Comparison of ENCODE assay signal across 11 cellular contexts in genomic region chr12:9948606-9949286, GRCh38. TPM values are rescaled to one million over a fixed set of nuclear protein-coding genes. Genes with fewer than 3 reads are reported as not detected.
A peak's percentile ranks its signal among the peaks of the same experiment; 100 is the strongest.
DNase-seq lines count a peak whose midpoint lies in the region; ATAC-seq and TF ChIP-seq lines count a peak whose summit lies in the region.
"Had no signal": no experiment of that assay in that cellular context is flagged by ENCODE, and none has a peak within 500 bp of the region (broad histone marks: within the 10 kb centered on the region; RNA-seq: fewer than 3 reads in every experiment).

No MANE protein-coding gene starts in this region.

- H3K4me3 ChIP-seq in hepatocyte, result no peak overlapping the region
- H3K4me3 ChIP-seq: BLaER1, thoracic aorta had no signal

- no peaks in the 10 kb centered on the region for H3K27me3 Mint-ChIP-seq in activated naive CD4-positive, alpha-beta T cell treated with anti-CD3 and anti-CD28 coated beads, Interleukin-2, amount 50 U/mL, for 24 hours
- no peaks in the 10 kb centered on the region for H3K27me3 Mint-ChIP-seq in stimulated activated naive CD8-positive, alpha-beta T cell treated with anti-CD3 and anti-CD28 coated beads, Interleukin-15, amount 100 ng/mL, for 72 hours

- no peak for DNase-seq in activated naive CD4-positive, alpha-beta T cell treated with Interleukin-2 at 50 U/mL for 16 hours
- DNase-seq in NOMO-1 treated with dmso at 0.1 percent for 144 hours (lab: John Stamatoyannopoulos, UW; ENCODE audit: unreplicated experiment) (peak; percentile 86), hepatocyte (ENCODE audit: low spot score) (no peak), C1 segment of cervical spinal cord (lab: John Stamatoyannopoulos, UW) (no peak), AG08396 (ENCODE audit: low spot score) (no peak)
- no peak for DNase-seq in stimulated activated naive CD8-positive, alpha-beta T cell treated with anti-CD3 and anti-CD28 coated beads, Interleukin-15, amount 100 ng/mL, for 72 hours

- no peaks in the 10 kb centered on the region for H3K9me3 Mint-ChIP-seq in activated naive CD4-positive, alpha-beta T cell treated with anti-CD3 and anti-CD28 coated beads, Interleukin-2, amount 50 U/mL, for 24 hours
- no peaks in the 10 kb centered on the region for H3K9me3 Mint-ChIP-seq in stimulated activated naive CD8-positive, alpha-beta T cell treated with anti-CD3 and anti-CD28 coated beads, Interleukin-15, amount 100 ng/mL, for 72 hours

- H3K9me3 ChIP-seq in hepatocyte (ENCODE audit: low read depth), result no peaks in the 10 kb centered on the region
- H3K9me3 ChIP-seq: BLaER1, thoracic aorta had no signal

- no peak overlapping the region for H3K27ac ChIP-seq in hepatocyte
- H3K27ac ChIP-seq: BLaER1, KMS-11, thoracic aorta had no signal

- H3K27me3 ChIP-seq in hepatocyte, result no peaks in the 10 kb centered on the region
- H3K27me3 ChIP-seq: BLaER1 had no signal

- no peak overlapping the region for H3K4me2 ChIP-seq in hepatocyte
- H3K4me2 ChIP-seq: BLaER1, KMS-11 had no signal

- no peaks in the 10 kb centered on the region for H3K36me3 Mint-ChIP-seq in activated naive CD4-positive, alpha-beta T cell treated with anti-CD3 and anti-CD28 coated beads, Interleukin-2, amount 50 U/mL, for 24 hours

- TF ChIP-seq CTCF in hepatocyte (IDR thresholded peaks at IDR 0.05; ENCODE audit: poor library complexity), result no peak

- WGBS in hepatocyte (ENCODE audit: low lambda C conversion rate, missing lambda C conversion rate), result 85% methylated on average over 3 of the region's 3 CpGs

- H3K4me1 ChIP-seq in hepatocyte (ENCODE audit: insufficient read depth), result no peaks in the 10 kb centered on the region

- ATAC-seq in HG02885 (IDR thresholded peaks at IDR 0.05; ENCODE audit: poor library complexity, unreplicated experiment), result peak; percentile 98
- peak; percentile 95 for ATAC-seq in stimulated activated naive CD8-positive, alpha-beta T cell treated with anti-CD3 and anti-CD28 coated beads, Interleukin-15, amount 100 ng/mL, for 72 hours

- H3K4me1 Mint-ChIP-seq in activated naive CD4-positive, alpha-beta T cell treated with anti-CD3 and anti-CD28 coated beads, Interleukin-2, amount 50 U/mL, for 24 hours, result peaks cover 49% of the 10 kb centered on the region
- H3K4me1 Mint-ChIP-seq in stimulated activated naive CD8-positive, alpha-beta T cell treated with anti-CD3 and anti-CD28 coated beads, Interleukin-15, amount 100 ng/mL, for 72 hours, result peaks cover 55% of the 10 kb centered on the region

- H3K27ac Mint-ChIP-seq in activated naive CD4-positive, alpha-beta T cell treated with anti-CD3 and anti-CD28 coated beads, Interleukin-2, amount 50 U/mL, for 24 hours, result peak overlapping the region; percentile 32
- H3K27ac Mint-ChIP-seq in stimulated activated naive CD8-positive, alpha-beta T cell treated with anti-CD3 and anti-CD28 coated beads, Interleukin-15, amount 100 ng/mL, for 72 hours, result no peak overlapping the region

- H3K36me3 ChIP-seq in hepatocyte (replicated peaks; ENCODE audit: insufficient read depth, low read depth), result no peaks in the 10 kb centered on the region
- H3K36me3 ChIP-seq: BLaER1, thoracic aorta had no signal

- no peaks in the 10 kb centered on the region for H3K9me2 ChIP-seq in hepatocyte (replicated peaks; ENCODE audit: insufficient read depth)

- H3K79me2 ChIP-seq in hepatocyte, result no peaks in the 10 kb centered on the region

- H3K4me3 Mint-ChIP-seq in activated naive CD4-positive, alpha-beta T cell treated with anti-CD3 and anti-CD28 coated beads, Interleukin-2, amount 50 U/mL, for 24 hours, result no peak overlapping the region
- H3K4me3 Mint-ChIP-seq in stimulated activated naive CD8-positive, alpha-beta T cell treated with anti-CD3 and anti-CD28 coated beads, Interleukin-15, amount 100 ng/mL, for 72 hours, result peak overlapping the region; percentile 8 to 45

- H4K20me1 ChIP-seq in hepatocyte (ENCODE audit: insufficient read depth, poor library complexity, severe bottlenecking), result no peaks in the 10 kb centered on the region
- H4K20me1 ChIP-seq: BLaER1 had no signal

- H2AFZ ChIP-seq in hepatocyte, result no peak overlapping the region

RNA-seq across cellular contexts. Expression of gene CLEC2A, which starts 16.6 kb away (rescaled TPM):
- total RNA-seq in hepatocyte, result 0.28 TPM in 1 of 2 replicates, not detected in the other
- 2.1 TPM in 1 of 2 replicates, not detected in the other for polyA plus RNA-seq in hepatocyte
- total RNA-seq: thoracic aorta had no signal

RNA-seq across cellular contexts. Expression of gene CLEC12A, which starts 22.5 kb away (rescaled TPM):
- total RNA-seq in hepatocyte, result 0.08 and 1.2 TPM in 2 replicates
- 0.54 and 0.73 TPM in 2 replicates for polyA plus RNA-seq in hepatocyte

RNA-seq across cellular contexts. Expression of gene CLEC1B, which starts 50.2 kb away (rescaled TPM):
- total RNA-seq in hepatocyte, result 0.20 and 0.36 TPM in 2 replicates
- 0.55 and 2.4 TPM in 2 replicates for polyA plus RNA-seq in hepatocyte
- total RNA-seq: thoracic aorta had no signal
